ENCODE assay signal across 1 cellular context in the genomic region with DNA sequence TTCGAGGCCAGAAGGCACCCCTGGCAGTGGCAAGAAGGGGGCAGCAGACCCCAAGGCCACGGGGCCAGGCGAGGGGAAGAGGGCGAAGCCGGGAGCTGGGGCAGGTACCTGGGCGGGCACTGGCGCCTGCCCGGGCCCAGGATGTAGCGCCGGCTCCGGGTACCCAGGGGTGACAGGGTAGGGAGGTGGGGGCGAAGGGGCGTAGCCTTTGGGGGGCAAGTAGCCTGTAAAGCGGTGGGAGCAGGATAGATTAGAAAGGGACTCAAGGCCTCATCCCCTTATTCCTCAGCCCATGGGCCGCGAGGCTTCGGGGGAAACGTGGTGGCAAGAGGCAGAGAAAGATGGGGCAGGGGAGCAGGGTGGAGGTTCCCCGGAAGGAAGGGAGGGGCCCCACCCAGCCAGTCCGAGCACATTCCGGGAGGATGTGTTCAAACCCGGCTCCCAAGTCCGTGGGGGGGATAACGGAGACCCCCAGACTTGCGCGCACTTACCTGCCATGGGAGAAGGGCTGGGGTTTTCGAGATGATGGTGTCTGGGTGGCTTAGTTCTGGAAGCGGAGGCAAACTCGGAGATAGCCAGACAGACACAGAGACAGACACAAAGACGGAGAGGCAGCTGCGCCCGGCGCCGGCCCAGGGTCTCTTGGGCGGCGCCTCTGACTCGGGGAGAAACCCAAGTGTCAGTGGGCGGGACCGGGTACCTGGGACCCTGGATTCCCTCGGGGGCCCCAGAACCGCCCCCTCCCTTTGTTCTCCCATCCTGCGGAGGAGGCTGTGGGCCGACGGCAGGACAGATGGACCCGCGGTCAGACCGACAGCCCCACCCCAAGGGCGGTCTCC.
A peak's percentile ranks its signal among the peaks of the same experiment; 100 is the strongest.
TF ChIP-seq lines count a peak whose summit lies in the region.

No MANE protein-coding gene starts in this region.

TF ChIP-seq in WTC11, 78 proteins besides CTCF, POLR2A, EP300 and RAD21 (continued from another document):
- TF ChIP-seq IRF1 (CRISPR knock-in tag; IDR thresholded peaks at IDR 0.05) (no peak), CREM (CRISPR knock-in tag; IDR thresholded peaks at IDR 0.05) (peak; percentile 28; the same call in 1 of the 2 replicates), PRDM15 (CRISPR knock-in tag; IDR thresholded peaks at IDR 0.05) (no peak), FOXP1 (CRISPR knock-in tag; IDR thresholded peaks at IDR 0.05; ENCODE audit: borderline replicate concordance) (peak; percentile 74), ZNF138 (CRISPR knock-in tag; conservative IDR thresholded peaks at IDR 0.05) (0 out of 2 replicates have a peak, but pooled peaks have one; percentile 15)
- TF ChIP-seq, protein P1, sequence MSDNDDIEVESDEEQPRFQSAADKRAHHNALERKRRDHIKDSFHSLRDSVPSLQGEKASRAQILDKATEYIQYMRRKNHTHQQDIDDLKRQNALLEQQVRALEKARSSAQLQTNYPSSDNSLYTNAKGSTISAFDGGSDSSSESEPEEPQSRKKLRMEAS (CRISPR knock-in tag; IDR thresholded peaks at IDR 0.05): peak; percentile 47; the same call in 1 of the 2 replicates
